19 cellular contexts compared by ENCODE assay signal in genomic region chr10:59393349-59393748, GRCh38. TPM values are rescaled to one million over a fixed set of nuclear protein-coding genes. Genes with fewer than 3 reads are reported as not detected.
"Had no signal": no experiment of that assay in that cellular context is flagged by ENCODE, and none has a peak within 500 bp of the region (broad histone marks: within the 10 kb centered on the region; RNA-seq: fewer than 3 reads in every experiment).

No MANE protein-coding gene starts in this region.

- H3K27me3 ChIP-seq: dorsolateral prefrontal cortex, heart right ventricle, sigmoid colon, upper lobe of left lung had no signal

- H3K27me3 Mint-ChIP-seq: activated CD4-positive, alpha-beta memory T cell treated with anti-CD3 and anti-CD28 coated beads for 36 hours; activated naive CD8-positive, alpha-beta T cell treated with anti-CD3 and anti-CD28 coated beads for 36 hours; memory B cell; natural killer cell treated with Interleukin-12 subunit alpha and Interleukin-12 subunit beta and Interleukin-15 and Interleukin-18, amount 100 ng/mL, for 72 hours; stimulated activated naive CD8-positive, alpha-beta T cell treated with anti-CD3 and anti-CD28 coated beads, Interleukin-15, Interleukin-2, amounts not matched to agents 100 ng/mL and 50 ng/mL, for 24 hours had no signal

- H3K27ac ChIP-seq: dorsolateral prefrontal cortex, heart right ventricle, left ventricle myocardium inferior, prostate gland, sigmoid colon, upper lobe of left lung had no signal

- H3K9me3 Mint-ChIP-seq: activated CD4-positive, alpha-beta memory T cell treated with anti-CD3 and anti-CD28 coated beads for 36 hours; activated T-cell treated with anti-CD3 and anti-CD28 coated beads, Interleukin-2, amount 50 U/mL, for 4 hours; memory B cell; natural killer cell treated with Interleukin-12 subunit alpha and Interleukin-12 subunit beta and Interleukin-15 and Interleukin-18, amount 100 ng/mL, for 72 hours; stimulated activated naive CD8-positive, alpha-beta T cell treated with anti-CD3 and anti-CD28 coated beads, Interleukin-15, Interleukin-2, amounts not matched to agents 100 ng/mL and 50 ng/mL, for 24 hours had no signal

- H3K4me3 Mint-ChIP-seq: activated CD4-positive, alpha-beta memory T cell treated with anti-CD3 and anti-CD28 coated beads for 36 hours; activated naive CD8-positive, alpha-beta T cell treated with anti-CD3 and anti-CD28 coated beads for 36 hours; activated T-cell treated with anti-CD3 and anti-CD28 coated beads, Interleukin-2, amount 50 U/mL, for 4 hours; memory B cell; natural killer cell treated with Interleukin-12 subunit alpha and Interleukin-12 subunit beta and Interleukin-15 and Interleukin-18, amount 100 ng/mL, for 72 hours; stimulated activated naive CD8-positive, alpha-beta T cell treated with anti-CD3 and anti-CD28 coated beads, Interleukin-15, Interleukin-2, amounts not matched to agents 100 ng/mL and 50 ng/mL, for 24 hours had no signal

- H3K4me1 Mint-ChIP-seq: activated naive CD8-positive, alpha-beta T cell treated with anti-CD3 and anti-CD28 coated beads for 36 hours; memory B cell had no signal

- H3K9me3 ChIP-seq: prostate gland, sigmoid colon, upper lobe of left lung had no signal

- H3K36me3 ChIP-seq: heart right ventricle, left ventricle myocardium inferior, prostate gland, sigmoid colon, upper lobe of left lung had no signal

- H3K4me1 ChIP-seq: left ventricle myocardium inferior, prostate gland, sigmoid colon, upper lobe of left lung had no signal

- DNase-seq: activated CD4-positive, alpha-beta memory T cell treated with anti-CD3 and anti-CD28 coated beads for 36 hours; activated gamma-delta T cell; activated naive CD8-positive, alpha-beta T cell treated with anti-CD3 and anti-CD28 coated beads for 36 hours; activated T-cell treated with anti-CD3 and anti-CD28 coated beads, Interleukin-2, amount 50 U/mL, for 4 hours; dorsolateral prefrontal cortex; heart right ventricle; left ventricle myocardium inferior; occipital lobe; sigmoid colon; stimulated activated CD4-positive, alpha-beta T cell treated with anti-CD3 and anti-CD28 coated beads, Interleukin-12 subunit alpha, Interleukin-12 subunit beta, amount 100 ng/mL, for 4 hours; stimulated activated CD4-positive, alpha-beta T cell treated with anti-CD3 and anti-CD28 coated beads, Interleukin-4, amount 100 ng/mL, for 1 hour; stimulated activated CD8-positive, alpha-beta memory T cell treated with anti-CD3 and anti-CD28 coated beads, Interleukin-4, amount 100 ng/mL, for 48 hours; T-helper 2 cell; upper lobe of left lung had no signal

- H3K27ac Mint-ChIP-seq: activated CD4-positive, alpha-beta memory T cell treated with anti-CD3 and anti-CD28 coated beads for 36 hours; activated naive CD8-positive, alpha-beta T cell treated with anti-CD3 and anti-CD28 coated beads for 36 hours; memory B cell; natural killer cell treated with Interleukin-12 subunit alpha and Interleukin-12 subunit beta and Interleukin-15 and Interleukin-18, amount 100 ng/mL, for 72 hours; stimulated activated naive CD8-positive, alpha-beta T cell treated with anti-CD3 and anti-CD28 coated beads, Interleukin-15, Interleukin-2, amounts not matched to agents 100 ng/mL and 50 ng/mL, for 24 hours had no signal

- ATAC-seq: activated CD4-positive, CD25-positive, alpha-beta regulatory T cell treated with anti-CD3 and anti-CD28 coated beads, Interleukin-2, amount 50 U/mL, for 24 hours; activated T-cell treated with anti-CD3 and anti-CD28 coated beads, Interleukin-2, amount 50 U/mL, for 4 hours; heart right ventricle; natural killer cell treated with Interleukin-12 subunit alpha and Interleukin-12 subunit beta and Interleukin-15 and Interleukin-18, amount 100 ng/mL, for 72 hours had no signal

- H3K36me3 Mint-ChIP-seq: activated CD4-positive, alpha-beta memory T cell treated with anti-CD3 and anti-CD28 coated beads for 36 hours; activated naive CD8-positive, alpha-beta T cell treated with anti-CD3 and anti-CD28 coated beads for 36 hours; memory B cell; natural killer cell treated with Interleukin-12 subunit alpha and Interleukin-12 subunit beta and Interleukin-15 and Interleukin-18, amount 100 ng/mL, for 72 hours had no signal

- H3K4me3 ChIP-seq: dorsolateral prefrontal cortex, heart right ventricle, left ventricle myocardium inferior, prostate gland, sigmoid colon, upper lobe of left lung had no signal

RNA-seq across cellular contexts. Expression of gene FAM13C, which starts 31.0 kb away (rescaled TPM):
- total RNA-seq: activated CD4-positive, alpha-beta memory T cell treated with anti-CD3 and anti-CD28 coated beads for 36 hours; activated T-cell treated with anti-CD3 and anti-CD28 coated beads, Interleukin-2, amount 50 U/mL, for 4 hours; natural killer cell treated with Interleukin-12 subunit alpha and Interleukin-12 subunit beta and Interleukin-15 and Interleukin-18, amount 100 ng/mL, for 72 hours had no signal
